Comparison of ENCODE assay signal across 28 cellular contexts in genomic region chr4:77123403-77123802, GRCh38. TPM values are rescaled to one million over a fixed set of nuclear protein-coding genes. Genes with fewer than 3 reads are reported as not detected.
DNase-seq lines count a peak whose midpoint lies in the region; ATAC-seq and TF ChIP-seq lines count a peak whose summit lies in the region.
"Had no signal": no experiment of that assay in that cellular context is flagged by ENCODE, and none has a peak within 500 bp of the region (broad histone marks: within the 10 kb centered on the region; RNA-seq: fewer than 3 reads in every experiment).

No MANE protein-coding gene starts in this region.

- no peak overlapping the region for H3K27ac ChIP-seq in endodermal cell (ENCODE audit: low read depth, low read length)
- H3K27ac ChIP-seq: heart right ventricle, lower lobe of right lung, neural progenitor cell, parathyroid adenoma, right atrium auricular region, SJCRH30, upper lobe of left lung had no signal

- peak overlapping the region; percentile 89 for H3K27ac Mint-ChIP-seq in endodermal cell
- peak overlapping the region; percentile 39 for H3K27ac Mint-ChIP-seq in type B pancreatic cell
- no peak overlapping the region for H3K27ac Mint-ChIP-seq in nephron progenitor cell
- H3K27ac Mint-ChIP-seq: activated naive CD8-positive, alpha-beta T cell; neural progenitor cell had no signal

- in situ Hi-C loops in G401 (cut with HindIII; ENCODE audit: low sequenced_read_pairs) = no loop called here

- H3K27me3 ChIP-seq in endodermal cell (ENCODE audit: control insufficient read depth, insufficient read depth, low read length, poor library complexity, severe bottlenecking) = no peaks in the 10 kb centered on the region
- H3K27me3 ChIP-seq: neural progenitor cell, right atrium auricular region, SJCRH30, upper lobe of left lung had no signal

- peak; percentile 81 for DNase-seq in MV-4-11 (lab: John Stamatoyannopoulos, UW)
- no peak for DNase-seq in endodermal cell
- DNase-seq in type B pancreatic cell (ENCODE audit: extremely low spot score, unreplicated experiment) = no peak
- no peak for DNase-seq in G401 (ENCODE audit: low spot score)
- no peak for DNase-seq in nephron progenitor cell
- DNase-seq: activated CD4-positive, CD25-positive, alpha-beta regulatory T cell treated with anti-CD3 and anti-CD28 coated beads, Interleukin-2, amount 50 U/mL, for 72 hours; activated effector memory CD4-positive, alpha-beta T cell treated with Interleukin-2 at 50 U/mL for 16 hours; aorta; Calu3; DND-41; effector CD4-positive, alpha-beta T cell; heart right ventricle; kidney glomerular epithelial cell; lower lobe of right lung; NCI-H1436 treated with DMSO at 0.1 percent for 48 hours; NCI-H446; SJCRH30; stimulated activated CD4-positive, alpha-beta T cell treated with anti-CD3 and anti-CD28 coated beads, Interleukin-2, amount 100 ng/mL, for 24 hours; upper lobe of left lung had no signal

- TF ChIP-seq CTCF in endodermal cell (conservative IDR thresholded peaks at IDR 0.05) (no peak), type B pancreatic cell (conservative IDR thresholded peaks at IDR 0.05) (no peak), nephron progenitor cell (IDR thresholded peaks at IDR 0.05) (no peak)

- H3K4me3 Mint-ChIP-seq in endodermal cell = no peak overlapping the region
- no peak overlapping the region for H3K4me3 Mint-ChIP-seq in type B pancreatic cell
- H3K4me3 Mint-ChIP-seq in nephron progenitor cell = no peak overlapping the region
- H3K4me3 Mint-ChIP-seq: activated naive CD8-positive, alpha-beta T cell; CD14-positive monocyte; neural progenitor cell had no signal

- no peaks in the 10 kb centered on the region for H3K27me3 Mint-ChIP-seq in endodermal cell (ENCODE audit: insufficient read depth)
- no peaks in the 10 kb centered on the region for H3K27me3 Mint-ChIP-seq in type B pancreatic cell
- peaks cover 13% of the 10 kb centered on the region for H3K27me3 Mint-ChIP-seq in nephron progenitor cell (ENCODE audit: low read depth, poor library complexity)
- H3K27me3 Mint-ChIP-seq: activated naive CD8-positive, alpha-beta T cell had no signal

- H3K36me3 Mint-ChIP-seq in endodermal cell (ENCODE audit: low read depth) (no peaks in the 10 kb centered on the region), type B pancreatic cell (no peaks in the 10 kb centered on the region), nephron progenitor cell (ENCODE audit: low read depth) (no peaks in the 10 kb centered on the region)
- H3K36me3 Mint-ChIP-seq: activated naive CD8-positive, alpha-beta T cell; CD14-positive monocyte; neural progenitor cell had no signal

- H3K9ac ChIP-seq in endodermal cell (ENCODE audit: extremely low read depth, low read length, poor library complexity, severe bottlenecking) = no peak overlapping the region
- H3K9ac ChIP-seq: neural progenitor cell, parathyroid adenoma had no signal

- ATAC-seq in GM19438 (IDR thresholded peaks at IDR 0.05; ENCODE audit: low read depth, unreplicated experiment) (peak; percentile 41), HG03139 (IDR thresholded peaks at IDR 0.05; ENCODE audit: unreplicated experiment) (no peak)
- ATAC-seq: HCT116, heart right ventricle, lower lobe of right lung had no signal

- H3K36me3 ChIP-seq in endodermal cell (ENCODE audit: control insufficient read depth, insufficient read depth, low read length) = no peaks in the 10 kb centered on the region
- H3K36me3 ChIP-seq: heart right ventricle, lower lobe of right lung, neural progenitor cell, right atrium auricular region, SJCRH30, upper lobe of left lung had no signal

- H3K9me3 Mint-ChIP-seq in endodermal cell (peaks cover 13% of the 10 kb centered on the region), type B pancreatic cell (no peaks in the 10 kb centered on the region), nephron progenitor cell (peaks cover 29% of the 10 kb centered on the region)

- peaks cover 35% of the 10 kb centered on the region for H3K4me1 ChIP-seq in endodermal cell (ENCODE audit: control insufficient read depth, insufficient read depth, low read length)
- H3K4me1 ChIP-seq: neural progenitor cell, parathyroid adenoma had no signal

- 70% methylated on average over 1 of the region's 1 CpG; no CpG with 5 or more reads in 1 of the 2 experiments for WGBS in endodermal cell (ENCODE audit: insufficient coverage in 1 of 2, insufficient read length in 1 of 2), 2 experiments

- peak overlapping the region; percentile 44 for H3K4me3 ChIP-seq in endodermal cell (ENCODE audit: low read length)
- H3K4me3 ChIP-seq: heart right ventricle, lower lobe of right lung, neural progenitor cell, right atrium auricular region, SJCRH30, smooth muscle cell, upper lobe of left lung had no signal

- peaks cover 13% of the 10 kb centered on the region for H3K9me3 ChIP-seq in endodermal cell (ENCODE audit: control insufficient read depth, low read length)
- H3K9me3 ChIP-seq: heart right ventricle, lower lobe of right lung, right atrium auricular region, SJCRH30, upper lobe of left lung had no signal

- H3K4me1 Mint-ChIP-seq in endodermal cell (peaks cover 43% of the 10 kb centered on the region), type B pancreatic cell (ENCODE audit: unreplicated experiment) (peaks cover 31% of the 10 kb centered on the region), nephron progenitor cell (peaks cover 7% of the 10 kb centered on the region)

RNA-seq across cellular contexts. Expression of gene CCNG2, which starts 33.6 kb away (rescaled TPM):
- 10 to 100 TPM; 39.7 to 41.5 TPM for total RNA-seq in endodermal cell
- polyA plus RNA-seq in endodermal cell (2013, experiment 1 of 2) = 86.4 TPM
- 80.4 TPM for polyA plus RNA-seq in endodermal cell (2013, experiment 2 of 2)
- total RNA-seq in type B pancreatic cell (ENCODE audit: low replicate concordance) = 53.0 and 67.9 TPM in 2 replicates
- total RNA-seq in G401 (2014; rRNA removed; shearing (Covaris generic)) = 16.3 and 20.2 TPM in 2 replicates

RNA-seq across cellular contexts. Expression of gene CCNI, which starts 47.6 kb away (rescaled TPM):
- total RNA-seq in endodermal cell (100 to 1,000 TPM; 283 to 302 TPM), type B pancreatic cell (ENCODE audit: low replicate concordance) (220 and 270 TPM in 2 replicates)
- 351 TPM for polyA plus RNA-seq in endodermal cell (2013, experiment 1 of 2)
- 330 TPM for polyA plus RNA-seq in endodermal cell (2013, experiment 2 of 2)
- total RNA-seq in G401 (2014; rRNA removed; shearing (Covaris generic)) = 151 and 180 TPM in 2 replicates
